Comparison of ENCODE assay signal across 1 cellular context in the genomic region with DNA sequence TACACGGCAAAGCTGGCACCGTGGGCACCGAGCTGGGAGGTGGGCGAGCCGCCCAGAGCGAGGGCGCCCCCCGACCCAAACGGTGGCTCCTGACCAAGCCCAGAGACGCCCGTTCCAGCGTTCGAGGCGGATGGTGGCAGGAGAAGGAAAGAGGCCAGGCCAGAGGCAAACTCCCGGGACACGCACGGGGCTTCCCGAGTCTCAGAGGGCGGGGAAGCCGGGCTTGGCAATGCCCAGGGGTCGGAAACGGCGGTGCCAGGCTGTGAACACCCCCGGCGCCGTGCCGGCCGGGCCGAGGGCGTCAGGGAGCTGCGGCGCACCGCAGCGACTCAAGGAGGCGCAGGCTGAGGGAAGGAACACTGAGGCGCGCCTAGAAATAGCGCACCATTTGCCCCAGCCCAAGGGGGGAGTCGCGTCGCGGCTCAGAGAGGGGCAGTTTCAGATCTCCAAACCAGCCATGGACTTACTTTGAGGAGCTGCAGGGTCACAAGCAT.
TF ChIP-seq lines count a peak whose summit lies in the region.

No MANE protein-coding gene starts in this region.

TF ChIP-seq in HepG2, 621 proteins besides CTCF, POLR2A, EP300 and RAD21 (continued from another document and continues in another):
- TF ChIP-seq HOXA5 (CRISPR knock-in tag; IDR thresholded peaks at IDR 0.05): 0 out of 2 replicates have a peak, but pooled peaks have one; percentile 5
- no peak for TF ChIP-seq KDM3A (CRISPR knock-in tag; IDR thresholded peaks at IDR 0.05; ENCODE audit: low read depth)
- no peak for TF ChIP-seq SMARCC2 (IDR thresholded peaks at IDR 0.05)
- TF ChIP-seq KDM2A (CRISPR knock-in tag; IDR thresholded peaks at IDR 0.05; ENCODE audit: borderline replicate concordance, low read depth): no peak
- TF ChIP-seq TRIM24 (CRISPR knock-in tag; IDR thresholded peaks at IDR 0.05): no peak
- no peak for TF ChIP-seq ATF7-NPFF (CRISPR knock-in tag; IDR thresholded peaks at IDR 0.05; ENCODE audit: low read depth)
- TF ChIP-seq, protein P1, sequence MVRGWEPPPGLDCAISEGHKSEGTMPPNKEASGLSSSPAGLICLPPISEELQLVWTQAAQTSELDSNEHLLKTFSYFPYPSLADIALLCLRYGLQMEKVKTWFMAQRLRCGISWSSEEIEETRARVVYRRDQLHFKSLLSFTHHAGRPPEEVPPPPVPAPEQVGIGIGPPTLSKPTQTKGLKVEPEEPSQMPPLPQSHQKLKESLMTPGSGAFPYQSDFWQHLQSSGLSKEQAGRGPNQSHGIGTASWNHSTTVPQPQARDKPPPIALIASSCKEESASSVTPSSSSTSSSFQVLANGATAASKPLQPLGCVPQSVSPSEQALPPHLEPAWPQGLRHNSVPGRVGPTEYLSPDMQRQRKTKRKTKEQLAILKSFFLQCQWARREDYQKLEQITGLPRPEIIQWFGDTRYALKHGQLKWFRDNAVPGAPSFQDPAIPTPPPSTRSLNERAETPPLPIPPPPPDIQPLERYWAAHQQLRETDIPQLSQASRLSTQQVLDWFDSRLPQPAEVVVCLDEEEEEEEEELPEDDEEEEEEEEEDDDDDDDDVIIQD (CRISPR knock-in tag; IDR thresholded peaks at IDR 0.05; ENCODE audit: low read depth): no peak
- no peak for TF ChIP-seq ZNF251 (CRISPR knock-in tag; IDR thresholded peaks at IDR 0.05)
- no peak for TF ChIP-seq TBX3 (IDR thresholded peaks at IDR 0.05; ENCODE audit: borderline replicate concordance)
- 0 out of 2 replicates have a peak, but pooled peaks have one; percentile 49 for TF ChIP-seq ZNF709 (CRISPR knock-in tag; IDR thresholded peaks at IDR 0.05)
- no peak for TF ChIP-seq HMG20B (CRISPR knock-in tag; conservative IDR thresholded peaks at IDR 0.05)
- peak; percentile 31; the same call in 1 of the 2 replicates for TF ChIP-seq SKIL (CRISPR knock-in tag; IDR thresholded peaks at IDR 0.05; ENCODE audit: borderline replicate concordance)
- TF ChIP-seq, protein P2, sequence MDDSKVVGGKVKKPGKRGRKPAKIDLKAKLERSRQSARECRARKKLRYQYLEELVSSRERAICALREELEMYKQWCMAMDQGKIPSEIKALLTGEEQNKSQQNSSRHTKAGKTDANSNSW (CRISPR knock-in tag; IDR thresholded peaks at IDR 0.05; ENCODE audit: borderline replicate concordance): no peak
- 0 out of 2 replicates have a peak, but pooled peaks have one; percentile 79 for TF ChIP-seq ZNF446 (CRISPR knock-in tag; IDR thresholded peaks at IDR 0.05)
- TF ChIP-seq U2AF1 (optimal IDR thresholded peaks at IDR 0.05; ENCODE audit: low read depth, low read length): no peak
- no peak for TF ChIP-seq ZMYM4 (CRISPR knock-in tag; IDR thresholded peaks at IDR 0.05)
- TF ChIP-seq CEBPG (CRISPR knock-in tag; IDR thresholded peaks at IDR 0.05): no peak
- TF ChIP-seq HOXD1 (CRISPR knock-in tag; IDR thresholded peaks at IDR 0.05): no peak
- TF ChIP-seq MED1 (CRISPR knock-in tag; IDR thresholded peaks at IDR 0.05): no peak
- TF ChIP-seq ZNF350 (CRISPR knock-in tag; IDR thresholded peaks at IDR 0.05; ENCODE audit: borderline replicate concordance, low read depth): no peak
- 0 out of 2 replicates have a peak, but pooled peaks have one; percentile 39 for TF ChIP-seq ZNF761 (CRISPR knock-in tag; conservative IDR thresholded peaks at IDR 0.05)
- TF ChIP-seq, protein P3, sequence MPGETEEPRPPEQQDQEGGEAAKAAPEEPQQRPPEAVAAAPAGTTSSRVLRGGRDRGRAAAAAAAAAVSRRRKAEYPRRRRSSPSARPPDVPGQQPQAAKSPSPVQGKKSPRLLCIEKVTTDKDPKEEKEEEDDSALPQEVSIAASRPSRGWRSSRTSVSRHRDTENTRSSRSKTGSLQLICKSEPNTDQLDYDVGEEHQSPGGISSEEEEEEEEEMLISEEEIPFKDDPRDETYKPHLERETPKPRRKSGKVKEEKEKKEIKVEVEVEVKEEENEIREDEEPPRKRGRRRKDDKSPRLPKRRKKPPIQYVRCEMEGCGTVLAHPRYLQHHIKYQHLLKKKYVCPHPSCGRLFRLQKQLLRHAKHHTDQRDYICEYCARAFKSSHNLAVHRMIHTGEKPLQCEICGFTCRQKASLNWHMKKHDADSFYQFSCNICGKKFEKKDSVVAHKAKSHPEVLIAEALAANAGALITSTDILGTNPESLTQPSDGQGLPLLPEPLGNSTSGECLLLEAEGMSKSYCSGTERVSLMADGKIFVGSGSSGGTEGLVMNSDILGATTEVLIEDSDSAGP (CRISPR knock-in tag; IDR thresholded peaks at IDR 0.05; ENCODE audit: borderline replicate concordance): no peak
- no peak for TF ChIP-seq ZMYM3 (CRISPR knock-in tag; IDR thresholded peaks at IDR 0.05)
- no peak for TF ChIP-seq FOXO1 (CRISPR knock-in tag; IDR thresholded peaks at IDR 0.05)
- no peak for TF ChIP-seq ATF5 (CRISPR knock-in tag; IDR thresholded peaks at IDR 0.05; ENCODE audit: low read depth)
- TF ChIP-seq, protein P4, sequence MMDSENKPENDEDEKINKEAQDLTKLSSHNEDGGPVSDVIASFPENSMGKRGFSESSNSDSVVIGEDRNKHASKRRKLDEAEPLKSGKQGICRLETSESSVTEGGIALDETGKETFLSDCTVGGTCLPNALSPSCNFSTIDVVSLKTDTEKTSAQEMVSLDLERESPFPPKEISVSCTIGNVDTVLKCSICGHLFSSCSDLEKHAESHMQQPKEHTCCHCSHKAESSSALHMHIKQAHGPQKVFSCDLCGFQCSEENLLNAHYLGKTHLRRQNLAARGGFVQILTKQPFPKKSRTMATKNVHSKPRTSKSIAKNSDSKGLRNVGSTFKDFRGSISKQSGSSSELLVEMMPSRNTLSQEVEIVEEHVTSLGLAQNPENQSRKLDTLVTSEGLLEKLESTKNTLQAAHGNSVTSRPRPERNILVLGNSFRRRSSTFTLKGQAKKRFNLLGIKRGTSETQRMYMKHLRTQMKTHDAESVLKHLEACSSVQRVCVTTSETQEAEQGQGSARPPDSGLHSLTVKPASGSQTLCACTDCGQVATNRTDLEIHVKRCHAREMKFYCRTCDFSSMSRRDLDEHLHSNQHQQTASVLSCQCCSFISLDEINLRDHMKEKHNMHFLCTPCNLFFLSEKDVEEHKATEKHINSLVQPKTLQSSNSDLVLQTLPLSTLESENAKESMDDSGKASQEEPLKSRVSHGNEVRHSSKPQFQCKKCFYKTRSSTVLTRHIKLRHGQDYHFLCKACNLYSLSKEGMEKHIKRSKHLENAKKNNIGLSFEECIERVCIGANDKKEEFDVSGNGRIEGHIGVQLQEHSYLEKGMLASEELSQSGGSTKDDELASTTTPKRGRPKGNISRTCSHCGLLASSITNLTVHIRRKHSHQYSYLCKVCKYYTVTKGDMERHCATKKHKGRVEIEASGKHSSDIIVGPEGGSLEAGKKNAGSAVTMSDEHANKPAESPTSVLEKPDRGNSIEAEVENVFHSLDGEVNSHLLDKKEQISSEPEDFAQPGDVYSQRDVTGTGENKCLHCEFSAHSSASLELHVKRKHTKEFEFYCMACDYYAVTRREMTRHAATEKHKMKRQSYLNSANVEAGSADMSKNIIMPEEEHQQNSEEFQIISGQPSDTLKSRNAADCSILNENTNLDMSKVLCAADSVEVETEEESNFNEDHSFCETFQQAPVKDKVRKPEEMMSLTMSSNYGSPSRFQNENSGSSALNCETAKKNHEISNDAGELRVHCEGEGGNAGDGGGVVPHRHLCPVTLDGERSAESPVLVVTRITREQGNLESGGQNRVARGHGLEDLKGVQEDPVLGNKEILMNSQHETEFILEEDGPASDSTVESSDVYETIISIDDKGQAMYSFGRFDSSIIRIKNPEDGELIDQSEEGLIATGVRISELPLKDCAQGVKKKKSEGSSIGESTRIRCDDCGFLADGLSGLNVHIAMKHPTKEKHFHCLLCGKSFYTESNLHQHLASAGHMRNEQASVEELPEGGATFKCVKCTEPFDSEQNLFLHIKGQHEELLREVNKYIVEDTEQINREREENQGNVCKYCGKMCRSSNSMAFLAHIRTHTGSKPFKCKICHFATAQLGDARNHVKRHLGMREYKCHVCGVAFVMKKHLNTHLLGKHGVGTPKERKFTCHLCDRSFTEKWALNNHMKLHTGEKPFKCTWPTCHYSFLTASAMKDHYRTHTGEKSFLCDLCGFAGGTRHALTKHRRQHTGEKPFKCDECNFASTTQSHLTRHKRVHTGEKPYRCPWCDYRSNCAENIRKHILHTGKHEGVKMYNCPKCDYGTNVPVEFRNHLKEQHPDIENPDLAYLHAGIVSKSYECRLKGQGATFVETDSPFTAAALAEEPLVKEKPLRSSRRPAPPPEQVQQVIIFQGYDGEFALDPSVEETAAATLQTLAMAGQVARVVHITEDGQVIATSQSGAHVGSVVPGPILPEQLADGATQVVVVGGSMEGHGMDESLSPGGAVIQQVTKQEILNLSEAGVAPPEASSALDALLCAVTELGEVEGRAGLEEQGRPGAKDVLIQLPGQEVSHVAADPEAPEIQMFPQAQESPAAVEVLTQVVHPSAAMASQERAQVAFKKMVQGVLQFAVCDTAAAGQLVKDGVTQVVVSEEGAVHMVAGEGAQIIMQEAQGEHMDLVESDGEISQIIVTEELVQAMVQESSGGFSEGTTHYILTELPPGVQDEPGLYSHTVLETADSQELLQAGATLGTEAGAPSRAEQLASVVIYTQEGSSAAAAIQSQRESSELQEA (CRISPR knock-in tag; IDR thresholded peaks at IDR 0.05; ENCODE audit: not compliant biosample characterization): peak; percentile 4
- no peak for TF ChIP-seq SNRNP70 (IDR thresholded peaks at IDR 0.05; ENCODE audit: low read depth, low read length)
- TF ChIP-seq MXI1 (IDR thresholded peaks at IDR 0.05; ENCODE audit: borderline replicate concordance, low read depth, low read length): no peak
- no peak for TF ChIP-seq SKI (IDR thresholded peaks at IDR 0.05; ENCODE audit: partially characterized antibody)
- no peak; the same call in 1 of the 2 replicates for TF ChIP-seq JUNB (CRISPR knock-in tag; IDR thresholded peaks at IDR 0.05; ENCODE audit: borderline replicate concordance)
- peak; percentile 58; the same call in 1 of the 2 replicates for TF ChIP-seq DNMT1 (CRISPR knock-in tag; IDR thresholded peaks at IDR 0.05)
- no peak for TF ChIP-seq NFE2L2 (IDR thresholded peaks at IDR 0.05; ENCODE audit: low read length)
- 0 out of 2 replicates have a peak, but pooled peaks have one; percentile 31 for TF ChIP-seq ZSCAN29 (CRISPR knock-in tag; conservative IDR thresholded peaks at IDR 0.05)
- no peak for TF ChIP-seq ZBTB20 (CRISPR knock-in tag; IDR thresholded peaks at IDR 0.05; ENCODE audit: borderline replicate concordance, low read depth)
- no peak for TF ChIP-seq ZNF770 (CRISPR knock-in tag; IDR thresholded peaks at IDR 0.05)
- TF ChIP-seq ZFP82 (CRISPR knock-in tag; IDR thresholded peaks at IDR 0.05; ENCODE audit: borderline replicate concordance): no peak
- TF ChIP-seq ZNF30 (CRISPR knock-in tag; IDR thresholded peaks at IDR 0.05): no peak
- TF ChIP-seq ZNF746 (CRISPR knock-in tag; IDR thresholded peaks at IDR 0.05): no peak
- TF ChIP-seq, protein P5, sequence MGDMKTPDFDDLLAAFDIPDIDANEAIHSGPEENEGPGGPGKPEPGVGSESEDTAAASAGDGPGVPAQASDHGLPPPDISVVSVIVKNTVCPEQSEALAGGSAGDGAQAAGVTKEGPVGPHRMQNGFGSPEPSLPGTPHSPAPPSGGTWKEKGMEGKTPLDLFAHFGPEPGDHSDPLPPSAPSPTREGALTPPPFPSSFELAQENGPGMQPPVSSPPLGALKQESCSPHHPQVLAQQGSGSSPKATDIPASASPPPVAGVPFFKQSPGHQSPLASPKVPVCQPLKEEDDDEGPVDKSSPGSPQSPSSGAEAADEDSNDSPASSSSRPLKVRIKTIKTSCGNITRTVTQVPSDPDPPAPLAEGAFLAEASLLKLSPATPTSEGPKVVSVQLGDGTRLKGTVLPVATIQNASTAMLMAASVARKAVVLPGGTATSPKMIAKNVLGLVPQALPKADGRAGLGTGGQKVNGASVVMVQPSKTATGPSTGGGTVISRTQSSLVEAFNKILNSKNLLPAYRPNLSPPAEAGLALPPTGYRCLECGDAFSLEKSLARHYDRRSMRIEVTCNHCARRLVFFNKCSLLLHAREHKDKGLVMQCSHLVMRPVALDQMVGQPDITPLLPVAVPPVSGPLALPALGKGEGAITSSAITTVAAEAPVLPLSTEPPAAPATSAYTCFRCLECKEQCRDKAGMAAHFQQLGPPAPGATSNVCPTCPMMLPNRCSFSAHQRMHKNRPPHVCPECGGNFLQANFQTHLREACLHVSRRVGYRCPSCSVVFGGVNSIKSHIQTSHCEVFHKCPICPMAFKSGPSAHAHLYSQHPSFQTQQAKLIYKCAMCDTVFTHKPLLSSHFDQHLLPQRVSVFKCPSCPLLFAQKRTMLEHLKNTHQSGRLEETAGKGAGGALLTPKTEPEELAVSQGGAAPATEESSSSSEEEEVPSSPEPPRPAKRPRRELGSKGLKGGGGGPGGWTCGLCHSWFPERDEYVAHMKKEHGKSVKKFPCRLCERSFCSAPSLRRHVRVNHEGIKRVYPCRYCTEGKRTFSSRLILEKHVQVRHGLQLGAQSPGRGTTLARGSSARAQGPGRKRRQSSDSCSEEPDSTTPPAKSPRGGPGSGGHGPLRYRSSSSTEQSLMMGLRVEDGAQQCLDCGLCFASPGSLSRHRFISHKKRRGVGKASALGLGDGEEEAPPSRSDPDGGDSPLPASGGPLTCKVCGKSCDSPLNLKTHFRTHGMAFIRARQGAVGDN (CRISPR knock-in tag; IDR thresholded peaks at IDR 0.05): peak; percentile 39
- no peak for TF ChIP-seq SRF (IDR thresholded peaks at IDR 0.05; ENCODE audit: low read depth, low read length)
